ENCODE assay signal across 10 cellular contexts in the genomic region with DNA sequence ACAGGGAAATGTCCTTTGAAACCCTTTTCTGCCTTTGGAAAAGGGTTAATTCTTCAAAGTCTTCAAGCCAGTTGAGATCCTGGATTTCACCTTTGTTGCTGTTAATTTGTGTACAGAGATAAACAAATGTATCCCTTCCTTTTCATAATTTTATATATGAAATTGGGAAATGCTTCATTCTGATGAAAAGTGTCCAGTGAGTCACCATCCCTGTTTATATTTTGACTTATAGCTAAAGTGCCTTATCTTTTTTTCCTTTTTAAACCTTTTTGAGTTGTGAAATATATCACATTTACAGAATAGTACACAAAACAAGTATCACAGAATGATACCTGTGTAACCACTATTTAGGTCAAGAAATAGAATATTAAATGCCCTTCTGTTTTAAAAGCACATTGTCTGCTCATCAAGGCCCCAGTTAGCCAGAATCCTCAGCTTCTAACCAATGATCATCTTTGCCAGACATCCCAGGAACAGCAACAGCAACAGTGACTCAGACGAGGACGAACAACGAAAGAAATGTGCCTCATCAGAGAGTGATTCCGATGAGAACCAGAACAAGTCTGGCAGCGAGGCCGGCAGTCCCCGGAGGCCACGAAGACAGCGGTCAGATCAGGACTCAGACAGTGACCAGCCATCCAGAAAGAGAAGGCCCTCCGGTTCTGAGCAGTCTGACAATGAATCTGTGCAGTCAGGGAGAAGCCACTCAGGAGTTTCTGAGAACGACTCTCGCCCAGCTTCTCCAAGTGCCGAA. TPM values are rescaled to one million over a fixed set of nuclear protein-coding genes. Genes with fewer than 3 reads are reported as not detected.
DNase-seq lines count a peak whose midpoint lies in the region; ATAC-seq and TF ChIP-seq lines count a peak whose summit lies in the region.
"Had no signal": no experiment of that assay in that cellular context is flagged by ENCODE, and none has a peak within 500 bp of the region (broad histone marks: within the 10 kb centered on the region; RNA-seq: fewer than 3 reads in every experiment).

No MANE protein-coding gene starts in this region.

- H3K36me3 ChIP-seq in SK-N-SH (replicated peaks in 1 of 2; ENCODE audit: control insufficient read depth in 1 of 2, insufficient read depth in 2 of 2, low read length in 1 of 2) (peaks cover 39 to 42% of the 10 kb centered on the region in 2 experiments), parathyroid adenoma (ENCODE audit: control insufficient read depth, insufficient read depth, low read length) (no peaks in the 10 kb centered on the region), WERI-Rb-1 (peaks cover 45% of the 10 kb centered on the region)

- peaks cover 33% of the 10 kb centered on the region for H3F3A ChIP-seq in SK-N-SH (replicated peaks; ENCODE audit: insufficient read depth)

- TF ChIP-seq EP300 in SK-N-SH (IDR thresholded peaks at IDR 0.05; ENCODE audit: borderline replicate concordance in 1 of 2, low read depth in 1 of 2, low read length in 1 of 2), result peak; percentile 27 to 83; a peak in 3 of 4 replicates

- no peak for TF ChIP-seq RAD21 in SK-N-SH (IDR thresholded peaks at IDR 0.05; ENCODE audit: low read length)

- peak overlapping the region; percentile 37; the same call in 1 of the 2 replicates for H2AFZ ChIP-seq in SK-N-SH (ENCODE audit: low read depth)
- H2AFZ ChIP-seq in parathyroid adenoma, result peak overlapping the region; percentile 39

- H3K27me3 ChIP-seq in SK-N-SH (ENCODE audit: insufficient read depth), result no peaks in the 10 kb centered on the region
- H3K27me3 ChIP-seq in parathyroid adenoma (ENCODE audit: control insufficient read depth, insufficient read depth, low read length), result no peaks in the 10 kb centered on the region
- no peaks in the 10 kb centered on the region for H3K27me3 ChIP-seq in WERI-Rb-1 (ENCODE audit: insufficient read depth, low read depth, severe bottlenecking)

- no peaks in the 10 kb centered on the region for H3K79me2 ChIP-seq in SK-N-SH (ENCODE audit: insufficient read depth)
- H3K79me2 ChIP-seq in parathyroid adenoma, result no peaks in the 10 kb centered on the region

- H3K9me2 ChIP-seq in SK-N-SH, result no peaks in the 10 kb centered on the region

- CTCF ChIA-PET in SK-N-SH (lab: Yijun Ruan, JAX), result interaction anchor here (0.6 to 2.3 kb wide), 10 partner anchors 9 to 471 kb away, joined by 3 to 13 read pairs (median 3); partner anchors contain the start of gene EIF4G2

- H3K9ac ChIP-seq in SK-N-SH, result peak overlapping the region; percentile 68
- no peak overlapping the region for H3K9ac ChIP-seq in parathyroid adenoma

- TF ChIP-seq CTCF in AG09309 (IDR thresholded peaks at IDR 0.05; ENCODE audit: control insufficient read depth, insufficient read depth, low read depth, low read length, missing control alignments) (no peak), SK-N-SH (IDR thresholded peaks at IDR 0.05) (no peak), parathyroid adenoma (IDR thresholded peaks at IDR 0.05) (no peak), WERI-Rb-1 (IDR thresholded peaks at IDR 0.05; ENCODE audit: low read depth, low read length) (no peak)

- ATAC-seq in GM18505 (IDR thresholded peaks at IDR 0.05; ENCODE audit: unreplicated experiment) (no peak), GM21390 (IDR thresholded peaks at IDR 0.05; ENCODE audit: unreplicated experiment) (no peak)

- 22% methylated on average over 13 of the region's 13 CpGs for WGBS in SK-N-SH (ENCODE audit: low lambda C conversion rate)

- peak overlapping the region; percentile 55; the same call in 1 of the 2 replicates for H3K4me2 ChIP-seq in SK-N-SH
- no peak overlapping the region for H3K4me2 ChIP-seq in parathyroid adenoma (ENCODE audit: low read length)

- no peaks in the 10 kb centered on the region for H4K20me1 ChIP-seq in SK-N-SH (ENCODE audit: insufficient read depth)

- H3K4me1 ChIP-seq in SK-N-SH (ENCODE audit: control insufficient read depth in 1 of 2, insufficient read depth in 2 of 2, low read depth in 1 of 2, low read length in 1 of 2) (peaks cover 13 to 23% of the 10 kb centered on the region in 2 experiments; a peak in 3 of 4 replicates), parathyroid adenoma (peaks cover 8% of the 10 kb centered on the region)

- TF ChIP-seq POLR2A in GM18505 (IDR thresholded peaks at IDR 0.05; ENCODE audit: borderline replicate concordance, extremely low read depth, insufficient read depth, insufficient read length), result no peak

- peak; percentile 81 for DNase-seq in AG09309 (ENCODE audit: low read depth)
- DNase-seq in SK-N-SH, result peak; percentile 78
- peak; percentile 41 for DNase-seq in foreskin melanocyte
- no peak for DNase-seq in SW480 (ENCODE audit: low spot score)
- no peak for DNase-seq in WERI-Rb-1
- DNase-seq: COR-L47, NCI-H345 had no signal

- no peaks in the 10 kb centered on the region for H3K9me3 ChIP-seq in SK-N-SH
- H3K9me3 ChIP-seq in parathyroid adenoma (ENCODE audit: control insufficient read depth, low read length), result no peaks in the 10 kb centered on the region
- H3K9me3 ChIP-seq in WERI-Rb-1 (ENCODE audit: severe bottlenecking), result no peaks in the 10 kb centered on the region

- H3K27ac ChIP-seq in SK-N-SH (ENCODE audit: low read depth in 2 of 2, low read length in 1 of 2) (peak overlapping the region; percentile 95 to 98), parathyroid adenoma (peak overlapping the region; percentile 66), WERI-Rb-1 (no peak overlapping the region)

- POLR2A ChIA-PET in SK-N-SH (lab: Yijun Ruan, JAX), result interaction anchor here (0.8 to 1.9 kb wide), 7 partner anchors 10 to 80 kb away, joined by 3 to 11 read pairs (median 4); partner anchors contain the start of genes CTR9, EIF4G2 and ZBED5

- H3K4me3 ChIP-seq in AG09309 (ENCODE audit: control insufficient read depth, low read depth, low read length), result no peak overlapping the region
- H3K4me3 ChIP-seq in SK-N-SH (ENCODE audit: low read depth in 2 of 2, low read length in 1 of 2), result no peak overlapping the region
- H3K4me3 ChIP-seq in parathyroid adenoma (ENCODE audit: low read depth, low read length), result no peak overlapping the region
- H3K4me3 ChIP-seq in WERI-Rb-1 (ENCODE audit: low read depth, low read length), result no peak overlapping the region

TF ChIP-seq in SK-N-SH, 30 proteins besides CTCF, POLR2A, EP300 and RAD21 (continues in another document):
- TF ChIP-seq RXRA (IDR thresholded peaks at IDR 0.05; ENCODE audit: borderline replicate concordance, low read depth) (no peak), RCOR1 (IDR thresholded peaks at IDR 0.05; ENCODE audit: low read length) (peak; percentile 62; the same call in 1 of the 2 replicates), GATA2 (CRISPR knock-in tag; IDR thresholded peaks at IDR 0.05) (peak; percentile 54), MXI1 (IDR thresholded peaks at IDR 0.05; ENCODE audit: low read depth, low read length) (peak; percentile 83; the same call in 1 of the 2 replicates), POLR2AphosphoS5 (IDR thresholded peaks at IDR 0.05; ENCODE audit: low read depth, low read length) (peak; percentile 61; the same call in 1 of the 2 replicates), NRF1 (IDR thresholded peaks at IDR 0.05; ENCODE audit: low read depth, low read length) (no peak), TEAD4 (IDR thresholded peaks at IDR 0.05; ENCODE audit: borderline replicate concordance, insufficient read depth) (no peak), ELF1 (IDR thresholded peaks at IDR 0.05) (no peak), EZH2phosphoT487 (IDR thresholded peaks at IDR 0.05; ENCODE audit: borderline replicate concordance, low read depth) (no peak), FOSL2 (IDR thresholded peaks at IDR 0.05; ENCODE audit: borderline replicate concordance, low read depth) (peak; percentile 67), SIN3A (IDR thresholded peaks at IDR 0.05; ENCODE audit: borderline replicate concordance, low read depth, low read length) (no peak), FOXJ3 (CRISPR knock-in tag; IDR thresholded peaks at IDR 0.05) (peak; percentile 87), TCF12 (IDR thresholded peaks at IDR 0.05) (peak; percentile 82)
- TF ChIP-seq, protein P1, sequence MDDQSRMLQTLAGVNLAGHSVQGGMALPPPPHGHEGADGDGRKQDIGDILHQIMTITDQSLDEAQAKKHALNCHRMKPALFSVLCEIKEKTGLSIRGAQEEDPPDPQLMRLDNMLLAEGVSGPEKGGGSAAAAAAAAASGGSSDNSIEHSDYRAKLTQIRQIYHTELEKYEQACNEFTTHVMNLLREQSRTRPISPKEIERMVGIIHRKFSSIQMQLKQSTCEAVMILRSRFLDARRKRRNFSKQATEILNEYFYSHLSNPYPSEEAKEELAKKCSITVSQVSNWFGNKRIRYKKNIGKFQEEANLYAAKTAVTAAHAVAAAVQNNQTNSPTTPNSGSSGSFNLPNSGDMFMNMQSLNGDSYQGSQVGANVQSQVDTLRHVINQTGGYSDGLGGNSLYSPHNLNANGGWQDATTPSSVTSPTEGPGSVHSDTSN (IDR thresholded peaks at IDR 0.05), result peak; percentile 68

RNA-seq across cellular contexts. Expression of gene CTR9, which starts 27.3 kb away (rescaled TPM):
- polyA plus RNA-seq in SK-N-SH (2012; rRNA removed), result 10.1 and 13.0 TPM in 2 replicates
- 16.1 and 18.8 TPM in 2 replicates for polyA plus RNA-seq in SK-N-SH (2012; cell fraction: cytosol; rRNA removed)
- polyA plus RNA-seq in SK-N-SH (2012; cell fraction: nucleus; rRNA removed), result 10.4 and 16.2 TPM in 2 replicates

RNA-seq across cellular contexts. Expression of gene EIF4G2, which starts 30.3 kb away (rescaled TPM):
- polyA plus RNA-seq in SK-N-SH (2012; rRNA removed), result 298 and 394 TPM in 2 replicates
- 416 and 436 TPM in 2 replicates for polyA plus RNA-seq in SK-N-SH (2012; cell fraction: cytosol; rRNA removed)
- 174 and 354 TPM in 2 replicates for polyA plus RNA-seq in SK-N-SH (2012; cell fraction: nucleus; rRNA removed)

Comparison
In these comparisons a context has a peak if more than half of its experiments do, and no peak if none do; other contexts are left out.
1. DNase-seq: peak in AG09309 (single experiment), SK-N-SH (single experiment) and foreskin melanocyte (single experiment); none in SW480 (single experiment) and WERI-Rb-1 (single experiment).